Comparison of ENCODE assay signal across 8 cellular contexts in genomic region chr7:66044498-66044854, GRCh38. TPM values are rescaled to one million over a fixed set of nuclear protein-coding genes. Genes with fewer than 3 reads are reported as not detected.
DNase-seq lines count a peak whose midpoint lies in the region; ATAC-seq and TF ChIP-seq lines count a peak whose summit lies in the region.
"Not testable (repeated sequence)": the region's sequence is repeated elsewhere in the genome, so short reads cannot be mapped to it uniquely, and the experiment has no call there.

No MANE protein-coding gene starts in this region.

- H3K4me1 Mint-ChIP-seq in T-helper 17 cell; activated naive CD8-positive, alpha-beta T cell treated with anti-CD3 and anti-CD28 coated beads for 36 hours: not testable (repeated sequence)
- H3K4me1 Mint-ChIP-seq in naive B cell: peaks cover 10% of the 10 kb centered on the region in 3 donors

- H3K4me3 ChIP-seq in ectodermal cell (ENCODE audit: insufficient read depth, low read depth, low read length) (peak overlapping the region; percentile 46), right atrium auricular region (peak overlapping the region; percentile 39 to 48), skin epidermis (peak overlapping the region; percentile 19 to 49 (median 32)), aorta (ENCODE audit: low read length in 2 of 2) (peak overlapping the region; percentile 31 to 42)

- H3K27me3 ChIP-seq in ectodermal cell (ENCODE audit: control insufficient read depth, insufficient read depth, low read length, poor library complexity, severe bottlenecking): peaks cover 18% of the 10 kb centered on the region
- not testable (repeated sequence) for H3K27me3 ChIP-seq in right atrium auricular region; aorta (ENCODE audit: control insufficient read depth in 1 of 2, insufficient read depth in 2 of 2, low read length in 1 of 2)

- peak; percentile 19 for ATAC-seq in GM19438 (IDR thresholded peaks at IDR 0.05; ENCODE audit: low read depth, unreplicated experiment)
- peak; percentile 34 for ATAC-seq in T-helper 17 cell
- ATAC-seq in naive B cell (ENCODE audit: low read depth in 2 of 2); aorta (ENCODE audit: low FRiP score): not testable (repeated sequence)

- H3K36me3 Mint-ChIP-seq in T-helper 17 cell (ENCODE audit: low read depth); activated naive CD8-positive, alpha-beta T cell treated with anti-CD3 and anti-CD28 coated beads for 36 hours; naive B cell: not testable (repeated sequence)

- not testable (repeated sequence) for H3K9me3 Mint-ChIP-seq in activated naive CD8-positive, alpha-beta T cell treated with anti-CD3 and anti-CD28 coated beads for 36 hours; naive B cell

- not testable (repeated sequence) for TF ChIP-seq CTCF in right atrium auricular region (IDR thresholded peaks at IDR 0.05)

- H3K9me3 ChIP-seq in T-helper 17 cell (ENCODE audit: control insufficient read depth, low read length, poor library complexity, severe bottlenecking); ectodermal cell (ENCODE audit: control insufficient read depth, low read length); right atrium auricular region; aorta (ENCODE audit: control insufficient read depth, low read length): not testable (repeated sequence)

- not testable (repeated sequence) for H3K36me3 ChIP-seq in ectodermal cell (ENCODE audit: control insufficient read depth, insufficient read depth, low read length); right atrium auricular region; aorta (ENCODE audit: control insufficient read depth in 1 of 2, insufficient read depth in 2 of 2, low read length in 1 of 2)

- H3K27me3 Mint-ChIP-seq in T-helper 17 cell: peaks cover 21% of the 10 kb centered on the region
- H3K27me3 Mint-ChIP-seq in activated naive CD8-positive, alpha-beta T cell treated with anti-CD3 and anti-CD28 coated beads for 36 hours: peaks cover 29% of the 10 kb centered on the region
- peaks cover 6 to 28% (median 17%) of the 10 kb centered on the region in 3 donors for H3K27me3 Mint-ChIP-seq in naive B cell

- 20 to 23% methylated on average over 17 of the region's 17 CpGs for WGBS in ectodermal cell, 2 experiments
- 15 to 24% methylated on average over 17 of the region's 17 CpGs for WGBS in aorta, 2 donors

- intact Hi-C loops in aorta (cut with DNase I): not testable (repeated sequence)

- not testable (repeated sequence) for H3K27ac ChIP-seq in ectodermal cell (ENCODE audit: insufficient read depth, low read depth, low read length, poor library complexity, severe bottlenecking); right atrium auricular region; aorta (ENCODE audit: low read depth in 1 of 2, low read length in 2 of 2)
- H3K27ac ChIP-seq in skin epidermis: peak overlapping the region in 3 of 21 experiments; percentile 29 to 49 (median 41)

- H3K4me3 Mint-ChIP-seq in T-helper 17 cell (peak overlapping the region; percentile 84), naive B cell (peak overlapping the region; percentile 78 to 93 (median 88))
- H3K4me3 Mint-ChIP-seq in activated naive CD8-positive, alpha-beta T cell treated with anti-CD3 and anti-CD28 coated beads for 36 hours: peak overlapping the region; percentile 69

- not testable (repeated sequence) for H3K4me1 ChIP-seq in ectodermal cell (ENCODE audit: control insufficient read depth, insufficient read depth, low read length); aorta (ENCODE audit: control insufficient read depth in 1 of 2, insufficient read depth in 2 of 2, low read length in 2 of 2)
- H3K4me1 ChIP-seq in right atrium auricular region: peaks cover 0 to 15% of the 10 kb centered on the region in 2 donors

- DNase-seq in T-helper 17 cell; activated naive CD8-positive, alpha-beta T cell treated with anti-CD3 and anti-CD28 coated beads for 36 hours; right atrium auricular region (ENCODE audit: low spot score); naive B cell; aorta: not testable (repeated sequence)

- H3K27ac Mint-ChIP-seq in T-helper 17 cell; activated naive CD8-positive, alpha-beta T cell treated with anti-CD3 and anti-CD28 coated beads for 36 hours: not testable (repeated sequence)
- H3K27ac Mint-ChIP-seq in naive B cell: peak overlapping the region in 1 of 6 donors; percentile 37

RNA-seq across cellular contexts. Expression of gene ASL, which starts 31.1 kb away (rescaled TPM):
- 10 to 100 TPM; 12.7 to 16.5 TPM for total RNA-seq in T-helper 17 cell
- total RNA-seq in activated naive CD8-positive, alpha-beta T cell treated with anti-CD3 and anti-CD28 coated beads for 36 hours: 10 to 100 TPM; 19.0 to 22.8 TPM
- polyA plus RNA-seq in ectodermal cell (2013, experiment 1 of 4): 20.9 TPM
- polyA plus RNA-seq in ectodermal cell (2013, experiment 2 of 4): 19.2 TPM
- polyA plus RNA-seq in ectodermal cell (2013, experiment 3 of 4): 16.9 TPM
- 14.0 TPM for polyA plus RNA-seq in ectodermal cell (2013, experiment 4 of 4)
- 10 to 100 TPM in 1 of 2 donors, 1 to 10 TPM in 1; 9.2 to 13.0 TPM for total RNA-seq in right atrium auricular region
- polyA plus RNA-seq in naive B cell (ENCODE audit: low read depth in 6 of 6): 10 to 100 TPM; 12.0 to 25.6 (median 14.3) TPM
- 10 to 100 TPM; 29.1 to 30.3 TPM for total RNA-seq in aorta
- 10 to 100 TPM; 26.8 to 98.7 TPM for polyA plus RNA-seq in aorta
